Comparison of ENCODE assay signal across 1 cellular context in the genomic region with DNA sequence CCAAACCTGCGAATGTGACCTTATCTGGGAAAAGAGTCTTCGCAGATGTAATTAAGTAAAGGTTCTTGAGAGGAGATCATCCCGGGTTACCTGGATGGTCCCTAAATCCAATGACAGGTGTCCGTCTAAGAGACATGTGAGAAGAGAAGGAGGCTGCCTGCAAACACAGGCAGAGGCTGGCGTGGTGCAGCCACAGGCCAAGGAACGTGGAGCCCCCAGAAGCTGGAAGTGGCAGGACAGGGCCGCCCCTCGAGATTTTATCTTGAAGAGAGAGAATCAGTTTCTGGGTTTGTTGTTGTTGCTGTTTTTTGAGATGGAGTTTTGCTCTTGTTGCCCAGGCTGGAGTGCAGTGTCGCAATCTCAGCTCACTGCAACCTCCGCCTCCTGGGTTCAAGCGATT.
TF ChIP-seq lines count a peak whose summit lies in the region.

No MANE protein-coding gene starts in this region.

TF ChIP-seq in K562, 482 proteins besides CTCF, POLR2A, EP300 and RAD21:
- TF ChIP-seq CEBPB (tag; IDR thresholded peaks at IDR 0.05) (peak; percentile 77), ETS2 (tag; IDR thresholded peaks at IDR 0.05; ENCODE audit: borderline replicate concordance, poor library complexity, severe bottlenecking) (no peak)
